In the genomic region with DNA sequence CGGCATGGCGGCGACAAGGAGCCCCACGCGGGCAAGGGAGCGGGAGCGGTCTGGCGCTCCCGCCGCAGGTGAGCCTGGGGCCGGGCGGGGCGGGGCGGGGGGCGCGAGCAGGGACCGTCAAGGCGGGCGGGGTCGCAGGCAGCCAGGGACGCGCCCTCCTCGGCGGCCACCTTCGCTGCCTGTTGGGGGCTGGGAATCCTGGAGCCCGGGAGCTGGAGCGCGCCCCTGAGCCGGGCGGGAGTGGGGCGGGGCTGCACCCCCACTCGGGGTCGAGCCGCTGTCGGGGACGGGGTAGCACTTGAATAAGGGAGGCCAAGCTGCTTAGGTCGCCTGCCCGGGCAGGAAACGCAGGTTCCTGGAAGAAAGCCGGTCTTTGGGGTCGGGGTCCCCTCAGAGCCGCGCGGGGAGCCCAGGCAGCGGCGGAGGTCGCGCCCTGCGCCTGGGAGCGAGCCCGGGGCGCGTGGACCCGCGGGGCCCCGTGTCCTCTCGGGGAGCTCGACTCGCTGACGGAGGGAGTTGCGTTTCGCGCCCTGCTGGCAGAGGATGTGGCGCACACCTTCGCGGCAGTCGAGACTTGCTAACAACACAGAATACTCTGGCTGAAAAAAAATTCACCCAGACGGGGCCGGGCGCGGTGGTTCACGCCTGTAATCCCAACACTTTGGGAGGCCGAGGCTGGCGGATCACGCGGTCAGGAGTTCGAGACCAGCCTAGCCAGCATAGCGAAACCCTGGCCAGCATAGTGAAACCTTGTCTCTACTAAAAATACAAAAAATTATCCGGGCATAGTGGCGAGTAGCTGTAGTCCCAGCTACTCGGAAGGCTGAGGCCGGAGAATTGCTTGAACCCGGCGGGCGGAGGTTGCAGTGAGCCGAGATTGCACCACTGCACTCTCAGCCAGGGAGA, we compare ENCODE assay signal across 1 cellular context.
TF ChIP-seq lines count a peak whose summit lies in the region.

No MANE protein-coding gene starts in this region.

TF ChIP-seq in liver, 16 proteins besides CTCF, POLR2A, EP300 and RAD21 (continued from another document):
- TF ChIP-seq HNF4A (conservative IDR thresholded peaks at IDR 0.05) (no peak), SP1 (IDR thresholded peaks at IDR 0.05) (no peak), HNF4G (IDR thresholded peaks at IDR 0.05) (no peak), FOXA2 (IDR thresholded peaks at IDR 0.05) (no peak), FOXA1 (IDR thresholded peaks at IDR 0.05) (no peak), EGR1 (IDR thresholded peaks at IDR 0.05; ENCODE audit: low read depth in 2 of 2) (no peak)
- TF ChIP-seq, protein P1, sequence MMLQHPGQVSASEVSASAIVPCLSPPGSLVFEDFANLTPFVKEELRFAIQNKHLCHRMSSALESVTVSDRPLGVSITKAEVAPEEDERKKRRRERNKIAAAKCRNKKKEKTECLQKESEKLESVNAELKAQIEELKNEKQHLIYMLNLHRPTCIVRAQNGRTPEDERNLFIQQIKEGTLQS (IDR thresholded peaks at IDR 0.05) = no peak
- TF ChIP-seq, protein P2, sequence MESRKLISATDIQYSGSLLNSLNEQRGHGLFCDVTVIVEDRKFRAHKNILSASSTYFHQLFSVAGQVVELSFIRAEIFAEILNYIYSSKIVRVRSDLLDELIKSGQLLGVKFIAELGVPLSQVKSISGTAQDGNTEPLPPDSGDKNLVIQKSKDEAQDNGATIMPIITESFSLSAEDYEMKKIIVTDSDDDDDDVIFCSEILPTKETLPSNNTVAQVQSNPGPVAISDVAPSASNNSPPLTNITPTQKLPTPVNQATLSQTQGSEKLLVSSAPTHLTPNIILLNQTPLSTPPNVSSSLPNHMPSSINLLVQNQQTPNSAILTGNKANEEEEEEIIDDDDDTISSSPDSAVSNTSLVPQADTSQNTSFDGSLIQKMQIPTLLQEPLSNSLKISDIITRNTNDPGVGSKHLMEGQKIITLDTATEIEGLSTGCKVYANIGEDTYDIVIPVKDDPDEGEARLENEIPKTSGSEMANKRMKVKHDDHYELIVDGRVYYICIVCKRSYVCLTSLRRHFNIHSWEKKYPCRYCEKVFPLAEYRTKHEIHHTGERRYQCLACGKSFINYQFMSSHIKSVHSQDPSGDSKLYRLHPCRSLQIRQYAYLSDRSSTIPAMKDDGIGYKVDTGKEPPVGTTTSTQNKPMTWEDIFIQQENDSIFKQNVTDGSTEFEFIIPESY (IDR thresholded peaks at IDR 0.05) = no peak
